9 cellular contexts compared by ENCODE assay signal in genomic region chr15:75202251-75203016, GRCh38. TPM values are rescaled to one million over a fixed set of nuclear protein-coding genes. Genes with fewer than 3 reads are reported as not detected.
DNase-seq lines count a peak whose midpoint lies in the region; ATAC-seq and TF ChIP-seq lines count a peak whose summit lies in the region.
"Had no signal": no experiment of that assay in that cellular context is flagged by ENCODE, and none has a peak within 500 bp of the region (broad histone marks: within the 10 kb centered on the region; RNA-seq: fewer than 3 reads in every experiment).

No MANE protein-coding gene starts in this region.

- intact Hi-C loops in Panc1 (cut with micrococcal nuclease; ENCODE audit: unreplicated experiment), result loop anchor here (5.0 kb wide), 1 partner anchor 245 kb away; the partner anchor contains the start of gene RPP25
- intact Hi-C loops in activated T-helper 2 cell treated with anti-CD3 and anti-CD28 coated beads, Interferon-gamma antibody, Interleukin-2, Interleukin-4, amounts not matched to agents 10 μg/mL and 5 μg/mL and 100 μg/mL, durations not matched to agents 14 hours and 24 hours and 36 hours (cut with micrococcal nuclease), result loop anchor here (1.0 to 5.0 kb wide), 3 partner anchors 71 to 265 kb away; partner anchors contain the start of gene COX5A

- TF ChIP-seq POLR2A in GM18526 (IDR thresholded peaks at IDR 0.05; ENCODE audit: extremely low read depth, insufficient read length) (peak; percentile 57), suprapubic skin (IDR thresholded peaks at IDR 0.05) (peak in 1 of 2 donors; percentile 28)

- CTCF ChIA-PET in Panc1 (lab: Charles Lee), result interaction anchor here (0.6 to 1.9 kb wide), 3 partner anchors 21 to 173 kb away, joined by 4 to 11 read pairs (median 4); no protein-coding TSS in a partner anchor

- TF ChIP-seq EP300 in suprapubic skin (IDR thresholded peaks at IDR 0.05), result no peak

- H3K9me3 ChIP-seq in Panc1 (ENCODE audit: control insufficient read depth, insufficient read depth, low read depth, low read length) (no peaks in the 10 kb centered on the region), neuron (ENCODE audit: low read length) (no peaks in the 10 kb centered on the region), suprapubic skin (no peaks in the 10 kb centered on the region)

- H3K36me3 Mint-ChIP-seq in activated T-helper 2 cell treated with anti-CD3 and anti-CD28 coated beads, Interferon-gamma antibody, Interleukin-2, Interleukin-4, amounts not matched to agents 10 μg/mL and 5 μg/mL and 100 μg/mL, durations not matched to agents 14 hours and 24 hours and 36 hours (ENCODE audit: low read depth), result peaks cover 36% of the 10 kb centered on the region

- no TSS peak for BruUV-seq in Panc1 (replicated peaks; lab: Mats Ljungman, UMichigan)

- H3K4me3 ChIP-seq in Panc1 (ENCODE audit: low read depth in 2 of 2, low read length in 2 of 2), result peak overlapping the region; percentile 80 to 91
- peak overlapping the region; percentile 94 for H3K4me3 ChIP-seq in fibroblast of the aortic adventitia (ENCODE audit: low read depth, low read length)
- H3K4me3 ChIP-seq in neuron (ENCODE audit: low read length), result peak overlapping the region; percentile 80
- peak overlapping the region; percentile 89 for H3K4me3 ChIP-seq in suprapubic skin

- peaks cover 50% of the 10 kb centered on the region for H3K4me1 Mint-ChIP-seq in activated T-helper 2 cell treated with anti-CD3 and anti-CD28 coated beads, Interferon-gamma antibody, Interleukin-2, Interleukin-4, amounts not matched to agents 10 μg/mL and 5 μg/mL and 100 μg/mL, durations not matched to agents 14 hours and 24 hours and 36 hours (ENCODE audit: low read depth)

- no peaks in the 10 kb centered on the region; the same call in 1 of the 2 replicates for H3K36me3 ChIP-seq in Panc1 (ENCODE audit: control insufficient read depth, insufficient read depth, low read length)
- peaks cover 7% of the 10 kb centered on the region for H3K36me3 ChIP-seq in neuron (ENCODE audit: insufficient read depth, low read length)
- peaks cover 19% of the 10 kb centered on the region for H3K36me3 ChIP-seq in suprapubic skin

- H3K4me3 Mint-ChIP-seq in activated T-helper 2 cell treated with anti-CD3 and anti-CD28 coated beads, Interferon-gamma antibody, Interleukin-2, Interleukin-4, amounts not matched to agents 10 μg/mL and 5 μg/mL and 100 μg/mL, durations not matched to agents 14 hours and 24 hours and 36 hours (ENCODE audit: low read depth), result peak overlapping the region; percentile 88

- DNase-seq in AG08395 (ENCODE audit: low spot score) (peak; percentile 78), Panc1 (ENCODE audit: low read depth, low spot score) (no peak), fibroblast of the aortic adventitia (ENCODE audit: low read depth) (peak; percentile 73), suprapubic skin (ENCODE audit: low spot score in 2 of 2) (peak; percentile 89 to 94)
- peak; percentile 81 for DNase-seq in activated T-helper 2 cell treated with anti-CD3 and anti-CD28 coated beads, Interferon-gamma antibody, Interleukin-2, Interleukin-4, amounts not matched to agents 10 μg/mL and 5 μg/mL and 100 μg/mL, durations not matched to agents 14 hours and 24 hours and 36 hours (ENCODE audit: low spot score)

- no peaks in the 10 kb centered on the region for H3K27me3 Mint-ChIP-seq in activated T-helper 2 cell treated with anti-CD3 and anti-CD28 coated beads, Interferon-gamma antibody, Interleukin-2, Interleukin-4, amounts not matched to agents 10 μg/mL and 5 μg/mL and 100 μg/mL, durations not matched to agents 14 hours and 24 hours and 36 hours (ENCODE audit: low read depth)

- ATAC-seq in HG03139 (IDR thresholded peaks at IDR 0.05; ENCODE audit: unreplicated experiment) (peak; percentile 27), Panc1 (peak; percentile 64)

- in situ Hi-C loops in Panc1 (cut with HindIII; ENCODE audit: low pct_unique_long_range_greater_than_20kb, low sequenced_read_pairs), result no loop called here

- POLR2A ChIA-PET in Panc1 (lab: Charles Lee), result no interaction called here

- H3K9me3 Mint-ChIP-seq in activated T-helper 2 cell treated with anti-CD3 and anti-CD28 coated beads, Interferon-gamma antibody, Interleukin-2, Interleukin-4, amounts not matched to agents 10 μg/mL and 5 μg/mL and 100 μg/mL, durations not matched to agents 14 hours and 24 hours and 36 hours, result no peaks in the 10 kb centered on the region

- 0% methylated on average over 22 of the region's 71 CpGs for WGBS in suprapubic skin

- H3K4me1 ChIP-seq in Panc1 (ENCODE audit: control insufficient read depth, insufficient read depth, low read length) (peaks cover 43% of the 10 kb centered on the region), neuron (ENCODE audit: insufficient read depth, low read length) (peaks cover 18% of the 10 kb centered on the region), suprapubic skin (peaks cover 62% of the 10 kb centered on the region)

- peak overlapping the region; percentile 82 for H3K27ac Mint-ChIP-seq in activated T-helper 2 cell treated with anti-CD3 and anti-CD28 coated beads, Interferon-gamma antibody, Interleukin-2, Interleukin-4, amounts not matched to agents 10 μg/mL and 5 μg/mL and 100 μg/mL, durations not matched to agents 14 hours and 24 hours and 36 hours

- H3K27ac ChIP-seq in Panc1 (ENCODE audit: low read length) (peak overlapping the region; percentile 86), suprapubic skin (peak overlapping the region; percentile 97)

- H2AFZ ChIP-seq in neuron (ENCODE audit: low read depth, low read length), result peak overlapping the region; percentile 97

- H3K27me3 ChIP-seq in Panc1 (ENCODE audit: control insufficient read depth, insufficient read depth, low read length), result no peaks in the 10 kb centered on the region
- peaks cover 20% of the 10 kb centered on the region for H3K27me3 ChIP-seq in neuron (ENCODE audit: insufficient read depth, low read length)
- no peaks in the 10 kb centered on the region for H3K27me3 ChIP-seq in suprapubic skin

- TF ChIP-seq CTCF in Panc1 (IDR thresholded peaks at IDR 0.05) (peak; percentile 31), fibroblast of the aortic adventitia (IDR thresholded peaks at IDR 0.05; ENCODE audit: insufficient read depth, low read length) (peak; percentile 6), suprapubic skin (IDR thresholded peaks at IDR 0.05) (peak in 1 of 2 donors; percentile 6)

RNA-seq across cellular contexts. Expression of gene C15orf39, which starts 0.8 kb away (rescaled TPM):
- total RNA-seq in Panc1 (2021; ENCODE audit: unreplicated experiment) (17.6 TPM), fibroblast of the aortic adventitia (ENCODE audit: low replicate concordance) (3.1 and 8.1 TPM in 2 replicates), suprapubic skin (10 to 100 TPM; 33.0 to 35.2 (median 33.3) TPM)
- 11.7 TPM for polyA plus RNA-seq in Panc1 (2012; ENCODE audit: insufficient read length)
- total RNA-seq in activated T-helper 2 cell treated with anti-CD3 and anti-CD28 coated beads, Interferon-gamma antibody, Interleukin-2, Interleukin-4, amounts not matched to agents 10 μg/mL and 5 μg/mL and 100 μg/mL, durations not matched to agents 14 hours and 24 hours and 36 hours, result 62.4 and 63.5 TPM in 2 replicates

RNA-seq across cellular contexts. Expression of gene GOLGA6C, which starts 55.7 kb away (rescaled TPM):
- total RNA-seq in Panc1 (2021; ENCODE audit: unreplicated experiment) (not detected), fibroblast of the aortic adventitia (ENCODE audit: low replicate concordance) (not detected in 2 replicates), suprapubic skin (not detected)
- polyA plus RNA-seq in Panc1 (2012; ENCODE audit: insufficient read length), result not detected
- not detected in 2 replicates for total RNA-seq in activated T-helper 2 cell treated with anti-CD3 and anti-CD28 coated beads, Interferon-gamma antibody, Interleukin-2, Interleukin-4, amounts not matched to agents 10 μg/mL and 5 μg/mL and 100 μg/mL, durations not matched to agents 14 hours and 24 hours and 36 hours
- total RNA-seq: activated CD8-positive, alpha-beta memory T cell treated with anti-CD3 and anti-CD28 coated beads for 36 hours had no signal
